In genomic region chr19:49217382-49217781, GRCh38 we compare ENCODE assay signal across 26 cellular contexts. TPM values are rescaled to one million over a fixed set of nuclear protein-coding genes. Genes with fewer than 3 reads are reported as not detected.
DNase-seq lines count a peak whose midpoint lies in the region; ATAC-seq, FAIRE-seq and TF ChIP-seq lines count a peak whose summit lies in the region.
"Had no signal": no experiment of that assay in that cellular context is flagged by ENCODE, and none has a peak within 500 bp of the region (broad histone marks: within the 10 kb centered on the region; RNA-seq: fewer than 3 reads in every experiment).

No MANE protein-coding gene starts in this region.

- 64% methylated on average over 6 of the region's 6 CpGs for WGBS in A549 (ENCODE audit: missing lambda C conversion rate)
- 95% methylated on average over 6 of the region's 6 CpGs; no CpG with 5 or more reads in 1 of the 2 experiments for WGBS in H1 (ENCODE audit: extremely low coverage in 1 of 2, insufficient coverage in 1 of 2, insufficient read length in 1 of 2, insufficient replicate concordance in 2 of 2, low coverage in 1 of 2, low lambda C conversion rate in 2 of 2, missing lambda C conversion rate in 1 of 2), 2 experiments
- 25% methylated on average over 6 of the region's 6 CpGs for WGBS in right cardiac atrium

- no peak overlapping the region for H4K5ac ChIP-seq in H1 (ENCODE audit: insufficient read length, low read depth, low read length)

- H3K14ac ChIP-seq in H1 (ENCODE audit: insufficient read length), result no peak overlapping the region

- ATAC-seq in A549 (peak; percentile 38 to 49; a peak in 5 of 6 replicates), right cardiac atrium (peak; percentile 86 to 87), GM21529 (IDR thresholded peaks at IDR 0.05; ENCODE audit: unreplicated experiment) (no peak)
- ATAC-seq: activated CD4-positive, alpha-beta T cell treated with anti-CD3 and anti-CD28 coated beads for 36 hours; activated CD8-positive, alpha-beta memory T cell treated with anti-CD3 and anti-CD28 coated beads, Interleukin-2, amount 10 ng/mL, durations not matched to agents 7 days and 5 days; effector memory CD8-positive, alpha-beta T cell; right lobe of liver; stimulated activated naive CD8-positive, alpha-beta T cell treated with anti-CD3 and anti-CD28 coated beads, Interleukin-15, amount 100 ng/mL, for 72 hours had no signal

- H2AFZ ChIP-seq in H1 (ENCODE audit: low read length), result no peak overlapping the region

- H3K9ac ChIP-seq in H1 (replicated peaks in 1 of 4; ENCODE audit: extremely low read depth in 1 of 4, low read depth in 3 of 4, low read length in 3 of 4), result no peak overlapping the region
- H3K9ac ChIP-seq: KMS-11 had no signal

- H3K27me3 ChIP-seq in MG63 (no peaks in the 10 kb centered on the region), H1 (replicated peaks in 1 of 4; ENCODE audit: control insufficient read depth in 3 of 4, extremely low read depth in 1 of 4, insufficient read depth in 3 of 4, low read length in 3 of 4) (no peaks in the 10 kb centered on the region), right cardiac atrium (ENCODE audit: control insufficient read depth, insufficient read depth) (no peaks in the 10 kb centered on the region)
- H3K27me3 ChIP-seq: adrenal gland, Peyer's patch, right lobe of liver had no signal

- CTCF ChIA-PET in A549 (lab: Yijun Ruan, JAX) (interaction anchor here (0.8 to 7.2 kb wide), 8 partner anchors 9 to 119 kb away, joined by 3 to 93 read pairs (median 11); no protein-coding TSS in a partner anchor), H1 (lab: Charles Lee; ENCODE audit: partially characterized antibody) (interaction anchor here (0.9 to 6.3 kb wide), 7 partner anchors 8 to 220 kb away, joined by 3 to 56 read pairs (median 4); no protein-coding TSS in a partner anchor)

- no peaks in the 10 kb centered on the region for H3K79me1 ChIP-seq in H1 (ENCODE audit: low read depth, low read length)

- DNase-seq in A549 (ENCODE audit: low read depth in 1 of 2, low spot score in 1 of 2) (no peak), MG63 (peak; percentile 59), H1 (ENCODE audit: low read depth in 1 of 2, low spot score in 2 of 2) (no peak), right cardiac atrium (peak in 2 of 3 donors; percentile 63 to 77), DMS79 treated with DMSO at 0.1 percent for 48 hours (lab: John Stamatoyannopoulos, UW) (no peak), NCI-H2107 treated with DMSO at 0.1 percent for 48 hours (lab: John Stamatoyannopoulos, UW; ENCODE audit: unreplicated experiment) (no peak), COR-L47 (lab: John Stamatoyannopoulos, UW) (no peak)
- DNase-seq: activated CD4-positive, alpha-beta T cell treated with anti-CD3 and anti-CD28 coated beads for 36 hours; activated CD8-positive, alpha-beta memory T cell treated with anti-CD3 and anti-CD28 coated beads, Interleukin-2, amount 10 ng/mL, durations not matched to agents 7 days and 5 days; activated effector memory CD4-positive, alpha-beta T cell treated with anti-CD3 and anti-CD28 coated beads, Interleukin-2, amount 50 U/mL, for 16 hours; adrenal gland; central memory CD4-positive, alpha-beta T cell; effector memory CD8-positive, alpha-beta T cell; HCEC 1CT; NCI-H1092 treated with DMSO at 0.1 percent for 48 hours; NCI-H2171; NCI-H774; Peyer's patch; stimulated activated CD4-positive, alpha-beta T cell treated with anti-CD3 and anti-CD28 coated beads, Interleukin-1b, Interleukin-23, amount 100 ng/mL, for 48 hours; stimulated activated naive CD8-positive, alpha-beta T cell treated with anti-CD3 and anti-CD28 coated beads, Interleukin-15, amount 100 ng/mL, for 72 hours; SW 1271; trophoblast cell had no signal

- H3K36me3 ChIP-seq in MG63 (peaks cover 12% of the 10 kb centered on the region), H1 (ENCODE audit: control insufficient read depth in 2 of 4, insufficient read depth in 4 of 4, low read length in 3 of 4) (no peaks in the 10 kb centered on the region; a peak in 1 of 8 replicates)
- H3K36me3 ChIP-seq: adrenal gland, right lobe of liver had no signal

- no peak overlapping the region for H2BK120ac ChIP-seq in H1 (replicated peaks; ENCODE audit: low read depth, low read length)

- no peaks in the 10 kb centered on the region for H3K4me1 ChIP-seq in A549
- H3K4me1 ChIP-seq in H1 (replicated peaks in 1 of 4; ENCODE audit: control insufficient read depth in 3 of 4, insufficient read depth in 4 of 4, low read length in 3 of 4), result no peaks in the 10 kb centered on the region
- no peaks in the 10 kb centered on the region for H3K4me1 ChIP-seq in right cardiac atrium (ENCODE audit: control insufficient read depth, insufficient read depth, low read length)
- H3K4me1 ChIP-seq: adrenal gland, Peyer's patch had no signal

- no peaks in the 10 kb centered on the region for H3K79me2 ChIP-seq in H1 (ENCODE audit: control insufficient read depth in 1 of 2, insufficient read depth in 2 of 2, low read length in 2 of 2)

- no peak overlapping the region for H4K8ac ChIP-seq in H1 (ENCODE audit: extremely low read depth, insufficient read depth, low read length)

- H3K18ac ChIP-seq in H1 (ENCODE audit: extremely low read depth, low read length), result no peak overlapping the region

- no peak overlapping the region for H2BK12ac ChIP-seq in H1 (ENCODE audit: low read depth, low read length)

- TF ChIP-seq CTCF in A549 (IDR thresholded peaks at IDR 0.05) (no peak), H1 (IDR thresholded peaks at IDR 0.05; ENCODE audit: control extremely low read depth in 1 of 3, insufficient read depth in 1 of 3, low read depth in 1 of 3, low read length in 3 of 3) (no peak)

- no peaks in the 10 kb centered on the region for H3K23me2 ChIP-seq in H1 (ENCODE audit: low read depth, low read length)

- peak overlapping the region; percentile 75 for H2AK5ac ChIP-seq in H1 (ENCODE audit: low read depth, low read length)

- no peak overlapping the region for H3K4me3 ChIP-seq in A549
- H3K4me3 ChIP-seq in MG63, result no peak overlapping the region
- H3K4me3 ChIP-seq in H1 (ENCODE audit: extremely low read depth in 1 of 4, insufficient read depth in 2 of 4, low read depth in 3 of 4, low read length in 4 of 4), result no peak overlapping the region
- H3K4me3 ChIP-seq in right cardiac atrium (ENCODE audit: low read length), result no peak overlapping the region
- H3K4me3 ChIP-seq: adrenal gland, Peyer's patch, right lobe of liver had no signal

- H3K4ac ChIP-seq in H1 (replicated peaks; ENCODE audit: insufficient read length, low read depth, low read length), result no peak overlapping the region

- no peak overlapping the region for H3K27ac ChIP-seq in A549
- H3K27ac ChIP-seq in H1 (ENCODE audit: low read depth, low read length), result no peak overlapping the region
- H3K27ac ChIP-seq in right cardiac atrium (ENCODE audit: low read length), result peak overlapping the region; percentile 49
- H3K27ac ChIP-seq: adrenal gland, KMS-11, Peyer's patch, right lobe of liver had no signal

- TF ChIP-seq RAD21 in A549 (conservative IDR thresholded peaks at IDR 0.05 in 1 of 2, IDR thresholded peaks at IDR 0.05 in 1 of 2) (no peak), H1 (IDR thresholded peaks at IDR 0.05 in 1 of 2, conservative IDR thresholded peaks at IDR 0.05 in 1 of 2; ENCODE audit: low read depth in 2 of 2, low read length in 2 of 2) (no peak)

- no peak overlapping the region for H3K56ac ChIP-seq in H1 (replicated peaks; ENCODE audit: insufficient read length, low read depth, low read length)

- no peak for TF ChIP-seq EP300 in A549 (IDR thresholded peaks at IDR 0.05)
- TF ChIP-seq EP300 in H1 (IDR thresholded peaks at IDR 0.05; ENCODE audit: borderline replicate concordance in 1 of 2, low read depth in 2 of 2, low read length in 2 of 2), result no peak

- no peak overlapping the region for H2BK20ac ChIP-seq in H1 (ENCODE audit: low read length)

- H4K20me1 ChIP-seq in H1 (replicated peaks in 1 of 2; ENCODE audit: control insufficient read depth in 1 of 2, insufficient read depth in 2 of 2, low read length in 2 of 2), result no peaks in the 10 kb centered on the region

- no peaks in the 10 kb centered on the region for H3K9me3 ChIP-seq in A549
- H3K9me3 ChIP-seq in MG63, result peaks cover 3% of the 10 kb centered on the region; the same call in 1 of the 2 replicates
- H3K9me3 ChIP-seq in H1 (ENCODE audit: insufficient read depth in 2 of 2, low read depth in 1 of 2, low read length in 1 of 2), result no peaks in the 10 kb centered on the region
- no peaks in the 10 kb centered on the region for H3K9me3 ChIP-seq in right cardiac atrium (ENCODE audit: control insufficient read depth, low read length)
- H3K9me3 ChIP-seq: adrenal gland, Peyer's patch, right lobe of liver had no signal

- TF ChIP-seq POLR2A in A549 (IDR thresholded peaks at IDR 0.05; ENCODE audit: low read length) (no peak), H1 (IDR thresholded peaks at IDR 0.05; ENCODE audit: control extremely low read depth in 1 of 2, low read depth in 2 of 2, low read length in 2 of 2) (no peak)

- H3K4me2 ChIP-seq in A549, result no peak overlapping the region
- no peak overlapping the region for H3K4me2 ChIP-seq in H1 (ENCODE audit: insufficient read depth in 1 of 2, low read depth in 2 of 2, low read length in 2 of 2)
- H3K4me2 ChIP-seq: KMS-11 had no signal

- H3K23ac ChIP-seq in H1 (ENCODE audit: insufficient read length), result no peak overlapping the region

- no peak overlapping the region for H2BK15ac ChIP-seq in H1 (ENCODE audit: low read length)

- POLR2A ChIA-PET in A549 (lab: Yijun Ruan, JAX), result no interaction called here
- POLR2A ChIA-PET in H1 (lab: Charles Lee; ENCODE audit: partially characterized antibody), result interaction anchor here (0.6 kb wide), 1 partner anchor 172 kb away, joined by 3 read pairs; no protein-coding TSS in a partner anchor

- no peak overlapping the region for H2BK5ac ChIP-seq in H1 (ENCODE audit: low read depth, low read length)

- H4K91ac ChIP-seq in H1 (replicated peaks; ENCODE audit: insufficient read length, low read length), result no peak overlapping the region

- intact Hi-C loops in right cardiac atrium (cut with DNase I), result no loop called here

- FAIRE-seq in A549 (lab: Jason Lieb, UNC) (no peak), H1 (lab: Jason Lieb, UNC) (no peak)
- FAIRE-seq: GM19239 had no signal

RNA-seq across cellular contexts. Expression of gene TRPM4, which starts 59.8 kb away (rescaled TPM):
- 4.7 and 4.9 TPM in 2 replicates for polyA plus RNA-seq in A549 (2011; rRNA removed)
- polyA plus RNA-seq in A549 (2012; cell fraction: cytosol; rRNA removed), result 9.1 and 9.3 TPM in 2 replicates
- polyA plus RNA-seq in A549 (2012; cell fraction: nucleus; rRNA removed), result 50.4 and 52.0 TPM in 2 replicates
- polyA plus RNA-seq in A549 (2017; fragmentation: RNase III; extraction: RNeasy Plus Mini Kit Qiagen cat#74134 plus additional on column Dnase treatment), result 8.4 to 9.4 TPM (median 9.1 TPM) in 3 replicates
- 9.9 and 11.4 TPM in 2 replicates for polyA minus RNA-seq in A549 (2011; rRNA and poly(A)+ RNA removed)
- 7.9 and 8.4 TPM in 2 replicates for total RNA-seq in MG63 (2014; rRNA removed; shearing (Covaris generic); ENCODE audit: low replicate concordance)
- 11.3 and 12.6 TPM in 2 replicates for total RNA-seq in H1 (2021; fragmentation: NEBNext Ultra II Directional; extraction: Animal tissue kit (Norgen Biotek cat#: 25700))
- 13.3 and 21.5 TPM in 2 replicates for polyA plus RNA-seq in H1 (2011; rRNA removed)
- polyA plus RNA-seq in H1 (2011; cell fraction: cytosol; rRNA removed), result 14.1 TPM
- 28.9 TPM for polyA plus RNA-seq in H1 (2011; cell fraction: nucleus; rRNA removed)
- 9.4 to 14.2 TPM (median 13.5 TPM) in 4 replicates for polyA plus RNA-seq in H1 (2012, experiment 1 of 2)
- 6.2 TPM for polyA plus RNA-seq in H1 (2012, experiment 2 of 2)
- 9.1 TPM for polyA plus RNA-seq in H1 (2013, experiment 1 of 2)
- polyA plus RNA-seq in H1 (2013, experiment 2 of 2), result 8.2 TPM
- 5.0 and 6.0 TPM in 2 replicates for polyA minus RNA-seq in H1 (2011; rRNA and poly(A)+ RNA removed)
- 5.9 TPM for polyA minus RNA-seq in H1 (2011; cell fraction: cytosol; rRNA and poly(A)+ RNA removed)
- polyA minus RNA-seq in H1 (2011; cell fraction: nucleus; rRNA and poly(A)+ RNA removed), result 14.8 TPM
- 10 to 100 TPM; 28.3 to 36.4 (median 33.6) TPM for total RNA-seq in right cardiac atrium
- 32.5 TPM for polyA plus RNA-seq in right cardiac atrium

Comparison
In these comparisons a context has a peak if more than half of its experiments do, and no peak if none do; other contexts are left out.
1. DNase-seq: peak in MG63 (single experiment) and right cardiac atrium (2 of 3); none in A549 (0 of 2), H1 (0 of 2), DMS79 treated with DMSO at 0.1 percent for 48 hours (single experiment), NCI-H2107 treated with DMSO at 0.1 percent for 48 hours (single experiment) and COR-L47 (single experiment).